Comparison of ENCODE assay signal across 8 cellular contexts in the genomic region with DNA sequence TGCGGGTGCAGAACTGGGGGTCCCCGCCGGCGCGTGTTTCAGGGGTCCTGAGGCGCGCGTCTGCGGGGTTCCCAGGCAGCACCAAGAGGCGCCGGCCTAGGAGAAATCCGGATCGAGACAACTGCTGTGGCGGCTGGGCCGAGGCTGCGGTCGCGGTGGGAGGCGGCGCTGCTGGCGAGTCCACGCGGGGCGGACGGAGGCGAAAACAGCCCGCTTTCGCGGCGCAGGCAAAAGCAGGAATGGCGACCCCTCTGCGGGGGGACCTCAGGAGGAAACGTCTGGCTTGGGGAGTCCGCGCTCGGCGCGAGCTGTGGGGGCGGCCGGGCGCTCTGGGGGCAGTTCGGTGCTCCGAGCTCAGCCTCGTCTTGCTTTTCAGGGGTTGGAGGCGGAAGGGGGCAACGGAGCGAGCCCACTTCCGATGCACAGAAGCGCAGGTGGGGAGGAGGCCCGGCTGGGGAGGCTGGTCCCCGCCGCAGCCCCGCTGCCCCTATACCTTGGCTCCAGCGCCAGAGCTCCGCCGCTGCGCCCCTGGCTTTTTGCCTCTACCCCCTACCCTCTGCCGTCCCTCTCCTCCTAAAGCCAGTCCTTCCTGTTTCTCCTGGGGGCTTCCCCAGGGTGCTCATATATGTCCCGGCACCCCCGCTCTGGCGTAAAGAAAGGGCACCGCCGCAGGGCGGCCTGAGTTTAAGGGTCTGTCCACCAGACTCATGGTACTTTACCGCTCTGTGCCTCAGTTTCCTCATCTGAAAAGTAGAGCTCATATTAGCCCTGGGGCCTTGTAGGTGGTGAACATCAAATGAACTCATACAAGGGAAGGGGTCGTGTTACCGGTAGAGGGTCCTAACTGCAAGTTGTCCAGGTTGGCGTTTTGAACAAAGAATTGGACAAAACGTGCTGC.
DNase-seq lines count a peak whose midpoint lies in the region; ATAC-seq, FAIRE-seq and TF ChIP-seq lines count a peak whose summit lies in the region.

No MANE protein-coding gene starts in this region.

- no peak for FAIRE-seq in frontal cortex (lab: Jason Lieb, UNC)

- no peak overlapping the region for H3K14ac ChIP-seq in neuronal stem cell (ENCODE audit: low read length)

- peak overlapping the region; percentile 83 for H2BK5ac ChIP-seq in neuronal stem cell (ENCODE audit: low read length)

- H3K23ac ChIP-seq in neuronal stem cell (ENCODE audit: low read depth, low read length, poor library complexity): no peak overlapping the region

- intact Hi-C loops in activated T-helper 2 cell treated with anti-CD3 and anti-CD28 coated beads, Interferon-gamma antibody, Interleukin-2, Interleukin-4, amounts not matched to agents 10 μg/mL and 5 μg/mL and 100 μg/mL, durations not matched to agents 14 hours and 24 hours and 36 hours (cut with micrococcal nuclease): loop anchor here (5.0 kb wide), 3 partner anchors 40 to 240 kb away; a partner anchor contains a TSS

- no peaks in the 10 kb centered on the region for H4K20me1 ChIP-seq in BLaER1

- H3K9me3 Mint-ChIP-seq in activated T-helper 2 cell treated with anti-CD3 and anti-CD28 coated beads, Interferon-gamma antibody, Interleukin-2, Interleukin-4, amounts not matched to agents 10 μg/mL and 5 μg/mL and 100 μg/mL, durations not matched to agents 14 hours and 24 hours and 36 hours: no peaks in the 10 kb centered on the region

- no peaks in the 10 kb centered on the region for H3K79me1 ChIP-seq in neuronal stem cell (ENCODE audit: low read depth, low read length)

- peak overlapping the region; percentile 41 for H3K4ac ChIP-seq in neuronal stem cell (ENCODE audit: low read length)

- no peak overlapping the region for H2AFZ ChIP-seq in neuronal stem cell (ENCODE audit: low read length)

- H3K18ac ChIP-seq in neuronal stem cell (ENCODE audit: low read length): peak overlapping the region; percentile 85

- H3K36me3 ChIP-seq in BLaER1 (no peaks in the 10 kb centered on the region), neuronal stem cell (replicated peaks in 1 of 2; ENCODE audit: control insufficient read depth in 2 of 2, insufficient read depth in 2 of 2, low read length in 2 of 2) (no peaks in the 10 kb centered on the region)

- peaks cover 23% of the 10 kb centered on the region for H3K9me3 ChIP-seq in BLaER1
- peaks cover 0 to 7% of the 10 kb centered on the region in 2 donors for H3K9me3 ChIP-seq in neuronal stem cell (replicated peaks in 1 of 2; ENCODE audit: control insufficient read depth in 2 of 2, insufficient read depth in 1 of 2, low read depth in 1 of 2, low read length in 2 of 2)

- H3K4me1 Mint-ChIP-seq in activated T-helper 2 cell treated with anti-CD3 and anti-CD28 coated beads, Interferon-gamma antibody, Interleukin-2, Interleukin-4, amounts not matched to agents 10 μg/mL and 5 μg/mL and 100 μg/mL, durations not matched to agents 14 hours and 24 hours and 36 hours (ENCODE audit: low read depth): peaks cover 20% of the 10 kb centered on the region

- no peak overlapping the region for H4K8ac ChIP-seq in neuronal stem cell (ENCODE audit: low read depth, low read length)

- TF ChIP-seq CTCF in NB4 (IDR thresholded peaks at IDR 0.05; ENCODE audit: low read depth, low read length): no peak

- WGBS in neuronal stem cell (ENCODE audit: extremely low coverage in 2 of 2, insufficient read length in 2 of 2, insufficient replicate concordance in 1 of 2), 2 donors: no CpG with 5 or more reads among the region's 69 CpGs

- H2AK5ac ChIP-seq in neuronal stem cell (ENCODE audit: low read depth, low read length): peak overlapping the region; percentile 32

- DNase-seq in NB4 (ENCODE audit: low read depth): peak; percentile 69
- peak; percentile 26 for DNase-seq in activated T-helper 2 cell treated with anti-CD3 and anti-CD28 coated beads, Interferon-gamma antibody, Interleukin-2, Interleukin-4, amounts not matched to agents 10 μg/mL and 5 μg/mL and 100 μg/mL, durations not matched to agents 14 hours and 24 hours and 36 hours (ENCODE audit: low spot score)
- peak; percentile 54 to 57 for DNase-seq in frontal cortex (ENCODE audit: low spot score in 2 of 2)
- no peak for DNase-seq in neuronal stem cell (ENCODE audit: low spot score)
- DNase-seq in D341Med (ENCODE audit: low spot score): no peak
- DNase-seq in A172 (ENCODE audit: low spot score): no peak

- peaks cover 12% of the 10 kb centered on the region for H3K27me3 Mint-ChIP-seq in activated T-helper 2 cell treated with anti-CD3 and anti-CD28 coated beads, Interferon-gamma antibody, Interleukin-2, Interleukin-4, amounts not matched to agents 10 μg/mL and 5 μg/mL and 100 μg/mL, durations not matched to agents 14 hours and 24 hours and 36 hours (ENCODE audit: low read depth)

- H3K4me3 ChIP-seq in BLaER1: peak overlapping the region; percentile 77
- peak overlapping the region; percentile 84 for H3K4me3 ChIP-seq in NB4 (ENCODE audit: low read depth, low read length)
- peak overlapping the region in 1 of 2 donors; percentile 71 for H3K4me3 ChIP-seq in neuronal stem cell (ENCODE audit: low read length in 2 of 2)

- peaks cover 15% of the 10 kb centered on the region; the same call in 1 of the 2 replicates for H3K27me3 ChIP-seq in BLaER1
- H3K27me3 ChIP-seq in neuronal stem cell (ENCODE audit: control insufficient read depth in 3 of 3, insufficient read depth in 3 of 3, low read depth in 1 of 3, low read length in 3 of 3): no peaks in the 10 kb centered on the region

- ATAC-seq in GM19372 (IDR thresholded peaks at IDR 0.05; ENCODE audit: low read depth, unreplicated experiment): peak; percentile 42

- H3K27ac ChIP-seq in BLaER1 (peak overlapping the region; percentile 91), neuronal stem cell (replicated peaks; ENCODE audit: low read length) (no peak overlapping the region)

- TF ChIP-seq POLR2A in NB4 (IDR thresholded peaks at IDR 0.05; ENCODE audit: extremely low read depth, insufficient read length): peak; percentile 19

- H4K91ac ChIP-seq in neuronal stem cell (ENCODE audit: low read depth, low read length, poor library complexity): no peak overlapping the region

- H3K4me1 ChIP-seq in BLaER1 (peaks cover 53% of the 10 kb centered on the region), neuronal stem cell (ENCODE audit: control insufficient read depth in 2 of 2, insufficient read depth in 1 of 2, low read depth in 1 of 2, low read length in 2 of 2) (peaks cover 0 to 3% of the 10 kb centered on the region in 2 donors)

- H3K4me2 ChIP-seq in BLaER1 (peak overlapping the region; percentile 99), neuronal stem cell (ENCODE audit: insufficient read depth, low read length, poor library complexity, severe bottlenecking) (peak overlapping the region; percentile 52)

- H2BK12ac ChIP-seq in neuronal stem cell (ENCODE audit: low read length): no peak overlapping the region

- H2BK15ac ChIP-seq in neuronal stem cell (ENCODE audit: low read length): peak overlapping the region; percentile 5

- peak overlapping the region; percentile 96 for H3K4me3 Mint-ChIP-seq in activated T-helper 2 cell treated with anti-CD3 and anti-CD28 coated beads, Interferon-gamma antibody, Interleukin-2, Interleukin-4, amounts not matched to agents 10 μg/mL and 5 μg/mL and 100 μg/mL, durations not matched to agents 14 hours and 24 hours and 36 hours (ENCODE audit: low read depth)

- H3K9ac ChIP-seq in BLaER1: peak overlapping the region; percentile 84
- no peak overlapping the region for H3K9ac ChIP-seq in neuronal stem cell (ENCODE audit: low read depth, low read length, poor library complexity)

- peak overlapping the region; percentile 62 for H2BK120ac ChIP-seq in neuronal stem cell (ENCODE audit: low read depth, low read length)

- H3K36me3 Mint-ChIP-seq in activated T-helper 2 cell treated with anti-CD3 and anti-CD28 coated beads, Interferon-gamma antibody, Interleukin-2, Interleukin-4, amounts not matched to agents 10 μg/mL and 5 μg/mL and 100 μg/mL, durations not matched to agents 14 hours and 24 hours and 36 hours (ENCODE audit: low read depth): peaks cover 3% of the 10 kb centered on the region

- peak overlapping the region; percentile 83 for H3K27ac Mint-ChIP-seq in activated T-helper 2 cell treated with anti-CD3 and anti-CD28 coated beads, Interferon-gamma antibody, Interleukin-2, Interleukin-4, amounts not matched to agents 10 μg/mL and 5 μg/mL and 100 μg/mL, durations not matched to agents 14 hours and 24 hours and 36 hours

Comparison
In these comparisons a context has a peak if more than half of its experiments do, and no peak if none do; other contexts are left out.
1. DNase-seq: peak in NB4 (single experiment), activated T-helper 2 cell treated with anti-CD3 and anti-CD28 coated beads, Interferon-gamma antibody, Interleukin-2, Interleukin-4, amounts not matched to agents 10 μg/mL and 5 μg/mL and 100 μg/mL, durations not matched to agents 14 hours and 24 hours and 36 hours (single experiment) and frontal cortex (2 of 2); none in neuronal stem cell (single experiment), D341Med (single experiment) and A172 (single experiment).